In genomic region chr3:11379238-11379823, GRCh38 we compare ENCODE assay signal across 8 cellular contexts.
DNase-seq lines count a peak whose midpoint lies in the region; ATAC-seq and TF ChIP-seq lines count a peak whose summit lies in the region.

No MANE protein-coding gene starts in this region.

- intact Hi-C loops in gastrocnemius medialis (cut with DNase I; ENCODE audit: low total_unique reads) = loop anchor here (1.0 to 5.0 kb wide), 2 partner anchors 273 to 468 kb away; partner anchors contain the start of gene TAMM41

- TF ChIP-seq CTCF in cardiac muscle cell (IDR thresholded peaks at IDR 0.05; ENCODE audit: low read depth, low read length) (peak; percentile 46), gastrocnemius medialis (IDR thresholded peaks at IDR 0.05 in 4 of 5, conservative IDR thresholded peaks at IDR 0.05 in 1 of 5) (peak; percentile 63 to 80 (median 68))

- H3K27ac Mint-ChIP-seq in activated T-helper 17 cell treated with anti-CD3 and anti-CD28 coated beads, Interleukin-2, amount 50 U/mL, for 72 hours = peak overlapping the region; percentile 19

- no peak overlapping the region for H3K4me3 ChIP-seq in cardiac muscle cell
- H3K4me3 ChIP-seq in gastrocnemius medialis = peak overlapping the region in 2 of 4 donors; percentile 4 to 5

- H3K4me1 ChIP-seq in cardiac muscle cell (ENCODE audit: low read depth) (peaks cover 21% of the 10 kb centered on the region), gastrocnemius medialis (peaks cover 32 to 44% of the 10 kb centered on the region in 2 donors)

- DNase-seq in DMS 273 (lab: John Stamatoyannopoulos, UW; ENCODE audit: unreplicated experiment) (peak; percentile 61), DMS 273 treated with DMSO at 0.1 percent for 48 hours (lab: John Stamatoyannopoulos, UW) (no peak), M059J (ENCODE audit: low read depth) (peak; percentile 26), cardiac muscle cell (ENCODE audit: low read depth in 1 of 2, low spot score in 1 of 2) (peak; percentile 49 to 76), gastrocnemius medialis (no peak)
- DNase-seq in activated naive CD4-positive, alpha-beta T cell treated with anti-CD3 and anti-CD28 coated beads, Interleukin-2, amount 50 U/mL, for 16 hours = no peak

- no peaks in the 10 kb centered on the region for H3K9me3 Mint-ChIP-seq in activated T-helper 17 cell treated with anti-CD3 and anti-CD28 coated beads, Interleukin-2, amount 50 U/mL, for 72 hours

- in situ Hi-C loops in gastrocnemius medialis (cut with MboI; ENCODE audit: low sequenced_read_pairs in 4 of 4) = loop anchor here in 2 of 4 donors (5.0 to 25.0 kb wide), 3 partner anchors 133 to 425 kb away; no protein-coding TSS in a partner anchor

- H3K27ac ChIP-seq in cardiac muscle cell (peak overlapping the region; percentile 78), gastrocnemius medialis (peak overlapping the region; percentile 73 to 81 (median 76))

- H3K36me3 Mint-ChIP-seq in activated T-helper 17 cell treated with anti-CD3 and anti-CD28 coated beads, Interleukin-2, amount 50 U/mL, for 72 hours (ENCODE audit: low read depth) = peaks cover 51% of the 10 kb centered on the region

- H3K9me3 ChIP-seq in cardiac muscle cell (ENCODE audit: low read depth) (no peaks in the 10 kb centered on the region), gastrocnemius medialis (no peaks in the 10 kb centered on the region)

- no peaks in the 10 kb centered on the region for H3K27me3 Mint-ChIP-seq in activated T-helper 17 cell treated with anti-CD3 and anti-CD28 coated beads, Interleukin-2, amount 50 U/mL, for 72 hours

- H3K4me1 Mint-ChIP-seq in activated T-helper 17 cell treated with anti-CD3 and anti-CD28 coated beads, Interleukin-2, amount 50 U/mL, for 72 hours = peaks cover 3% of the 10 kb centered on the region

- no peaks in the 10 kb centered on the region for H3K36me3 ChIP-seq in cardiac muscle cell
- H3K36me3 ChIP-seq in gastrocnemius medialis = no peaks in the 10 kb centered on the region

- H3K27me3 ChIP-seq in cardiac muscle cell = no peaks in the 10 kb centered on the region
- H3K27me3 ChIP-seq in gastrocnemius medialis = no peaks in the 10 kb centered on the region

- peak; percentile 21 for ATAC-seq in activated T-helper 17 cell treated with anti-CD3 and anti-CD28 coated beads, Interleukin-2, amount 50 U/mL, for 72 hours (replicated peaks)
- ATAC-seq in gastrocnemius medialis (peak; percentile 49 to 52), GM18520 (IDR thresholded peaks at IDR 0.05; ENCODE audit: unreplicated experiment) (no peak)

- no peak for TF ChIP-seq POLR2A in gastrocnemius medialis (IDR thresholded peaks at IDR 0.05)

- no peak overlapping the region for H3K4me3 Mint-ChIP-seq in activated T-helper 17 cell treated with anti-CD3 and anti-CD28 coated beads, Interleukin-2, amount 50 U/mL, for 72 hours

Comparison
In these comparisons a context has a peak if more than half of its experiments do, and no peak if none do; other contexts are left out.
1. DNase-seq: peak in DMS 273 (single experiment), M059J (single experiment) and cardiac muscle cell (2 of 2); none in DMS 273 treated with DMSO at 0.1 percent for 48 hours (single experiment), gastrocnemius medialis (0 of 2) and activated naive CD4-positive, alpha-beta T cell treated with anti-CD3 and anti-CD28 coated beads, Interleukin-2, amount 50 U/mL, for 16 hours (single experiment).